In genomic region chr22:23720855-23721254, GRCh38 we compare ENCODE assay signal across 33 cellular contexts. TPM values are rescaled to one million over a fixed set of nuclear protein-coding genes. Genes with fewer than 3 reads are reported as not detected.
"Had no signal": no experiment of that assay in that cellular context is flagged by ENCODE, and none has a peak within 500 bp of the region (broad histone marks: within the 10 kb centered on the region; RNA-seq: fewer than 3 reads in every experiment).

No MANE protein-coding gene starts in this region.

- H3K9me3 ChIP-seq: stomach, suprapubic skin, testis, thoracic aorta, thyroid gland, tibial artery, tibial nerve, transverse colon, upper lobe of left lung, upper lobe of right lung, uterus, vagina had no signal

- H3K4me1 ChIP-seq: testis, uterus had no signal

- H3K4me3 Mint-ChIP-seq: stimulated activated effector memory CD8-positive, alpha-beta T cell treated with anti-CD3 and anti-CD28 coated beads, Interleukin-12 subunit alpha, Interleukin-12 subunit beta, amount 100 ng/mL, for 72 hours; stimulated activated memory B cell treated with anti-CD40 and anti-IgM and Interleukin-4, amounts not matched to agents 10 μg/mL and 1 μg/mL and 100 μg/mL, for 72 hours; stimulated activated naive B cell treated with anti-CD40 and anti-IgM and Interleukin-4, amounts not matched to agents 10 μg/mL and 1 μg/mL and 100 μg/mL, for 72 hours; stimulated activated naive CD8-positive, alpha-beta T cell treated with anti-CD3 and anti-CD28 coated beads, Interleukin-15, amount 100 ng/mL, for 72 hours; stimulated activated naive CD8-positive, alpha-beta T cell treated with anti-CD3 and anti-CD28 coated beads, Interleukin-15, Interleukin-2, amounts not matched to agents 100 ng/mL and 50 ng/mL, for 24 hours; type B pancreatic cell had no signal

- H3K36me3 ChIP-seq: stomach, suprapubic skin, thoracic aorta, thyroid gland, tibial artery, tibial nerve, transverse colon, upper lobe of left lung, upper lobe of right lung, uterus, vagina had no signal

- H3K27ac Mint-ChIP-seq: stimulated activated effector memory CD8-positive, alpha-beta T cell treated with anti-CD3 and anti-CD28 coated beads, Interleukin-12 subunit alpha, Interleukin-12 subunit beta, amount 100 ng/mL, for 72 hours; stimulated activated memory B cell treated with anti-CD40 and anti-IgM and Interleukin-4, amounts not matched to agents 10 μg/mL and 1 μg/mL and 100 μg/mL, for 72 hours; stimulated activated naive B cell treated with anti-CD40 and anti-IgM and Interleukin-4, amounts not matched to agents 10 μg/mL and 1 μg/mL and 100 μg/mL, for 72 hours; stimulated activated naive CD8-positive, alpha-beta T cell treated with anti-CD3 and anti-CD28 coated beads, Interleukin-15, Interleukin-2, amounts not matched to agents 100 ng/mL and 50 ng/mL, for 24 hours; type B pancreatic cell had no signal

- FAIRE-seq: urothelium cell line had no signal

- H3K27ac ChIP-seq: stomach, suprapubic skin, testis, thoracic aorta, thyroid gland, tibial artery, tibial nerve, transverse colon, upper lobe of left lung, upper lobe of right lung, uterus, vagina had no signal

- H3K4me3 ChIP-seq: stomach, suprapubic skin, testis, thoracic aorta, thyroid gland, tibial artery, tibial nerve, transverse colon, upper lobe of left lung, upper lobe of right lung, uterus, vagina had no signal

- H3K36me3 Mint-ChIP-seq: stimulated activated effector memory CD8-positive, alpha-beta T cell treated with anti-CD3 and anti-CD28 coated beads, Interleukin-12 subunit alpha, Interleukin-12 subunit beta, amount 100 ng/mL, for 72 hours; stimulated activated memory B cell treated with anti-CD40 and anti-IgM and Interleukin-4, amounts not matched to agents 10 μg/mL and 1 μg/mL and 100 μg/mL, for 72 hours; stimulated activated naive B cell treated with anti-CD40 and anti-IgM and Interleukin-4, amounts not matched to agents 10 μg/mL and 1 μg/mL and 100 μg/mL, for 72 hours; type B pancreatic cell had no signal

- H3K27me3 ChIP-seq: stomach, suprapubic skin, testis, thyroid gland, tibial artery, tibial nerve, transverse colon, upper lobe of left lung, upper lobe of right lung, uterus, vagina had no signal

- DNase-seq: stimulated activated CD4-positive, alpha-beta T cell treated with anti-CD3 and anti-CD28 coated beads, Interleukin-2, amount 100 ng/mL, for 48 hours; stimulated activated CD4-positive, alpha-beta T cell treated with anti-CD3 and anti-CD28 coated beads, Interleukin-4, amount 100 ng/mL, for 1 hour; stimulated activated CD4-positive, alpha-beta T cell treated with anti-CD3 and anti-CD28 coated beads, Interleukin-4, amount 100 ng/mL, for 24 hours; stimulated activated CD4-positive, alpha-beta T cell treated with anti-CD3 and anti-CD28 coated beads, Interleukin-4, amount 100 ng/mL, for 4 hours; stimulated activated CD8-positive, alpha-beta memory T cell treated with anti-CD3 and anti-CD28 coated beads, Interleukin-4, amount 100 ng/mL, for 48 hours; stimulated activated naive B cell treated with anti-CD40 and anti-IgM and Interleukin-4, amounts not matched to agents 10 μg/mL and 1 μg/mL and 100 μg/mL, for 72 hours; stimulated activated naive CD4-positive, alpha-beta T cell; stimulated activated naive CD4-positive, alpha-beta T cell treated with Interleukin-2 at 50 U/mL for 16 hours; stimulated activated naive CD8-positive, alpha-beta T cell treated with anti-CD3 and anti-CD28 coated beads, Interleukin-15, amount 100 ng/mL, for 72 hours; stimulated activated naive CD8-positive, alpha-beta T cell treated with anti-CD3 and anti-CD28 coated beads, Interleukin-15, Interleukin-2, amounts not matched to agents 100 U/mL and 50 U/mL, for 24 hours; stomach; substantia nigra; testis; thyroid gland; tibial artery; transverse colon; trophoblast cell; upper lobe of left lung; upper lobe of right lung; uterus had no signal

- H3K27me3 Mint-ChIP-seq: stimulated activated naive B cell treated with anti-CD40 and anti-IgM and Interleukin-4, amounts not matched to agents 10 μg/mL and 1 μg/mL and 100 μg/mL, for 72 hours; stimulated activated naive CD8-positive, alpha-beta T cell treated with anti-CD3 and anti-CD28 coated beads, Interleukin-15, amount 100 ng/mL, for 72 hours; stimulated activated naive CD8-positive, alpha-beta T cell treated with anti-CD3 and anti-CD28 coated beads, Interleukin-15, Interleukin-2, amounts not matched to agents 100 ng/mL and 50 ng/mL, for 24 hours; type B pancreatic cell had no signal

- ATAC-seq: stimulated activated effector memory CD8-positive, alpha-beta T cell treated with anti-CD3 and anti-CD28 coated beads, Interleukin-12 subunit alpha, Interleukin-12 subunit beta, amount 100 ng/mL, for 72 hours; stimulated activated memory B cell treated with anti-CD40 and anti-IgM and Interleukin-4, amounts not matched to agents 10 μg/mL and 1 μg/mL and 100 μg/mL, for 72 hours; stimulated activated naive B cell treated with anti-CD40 and anti-IgM and Interleukin-4, amounts not matched to agents 10 μg/mL and 1 μg/mL and 100 μg/mL, for 72 hours; stimulated activated naive CD8-positive, alpha-beta T cell treated with anti-CD3 and anti-CD28 coated beads, Interleukin-15, amount 100 ng/mL, for 72 hours; stimulated activated naive CD8-positive, alpha-beta T cell treated with anti-CD3 and anti-CD28 coated beads, Interleukin-15, Interleukin-2, amounts not matched to agents 100 U/mL and 50 U/mL, for 24 hours; upper lobe of right lung had no signal

- H3K9me3 Mint-ChIP-seq: stimulated activated effector memory CD8-positive, alpha-beta T cell treated with anti-CD3 and anti-CD28 coated beads, Interleukin-12 subunit alpha, Interleukin-12 subunit beta, amount 100 ng/mL, for 72 hours; stimulated activated memory B cell treated with anti-CD40 and anti-IgM and Interleukin-4, amounts not matched to agents 10 μg/mL and 1 μg/mL and 100 μg/mL, for 72 hours; stimulated activated naive B cell treated with anti-CD40 and anti-IgM and Interleukin-4, amounts not matched to agents 10 μg/mL and 1 μg/mL and 100 μg/mL, for 72 hours; stimulated activated naive CD8-positive, alpha-beta T cell treated with anti-CD3 and anti-CD28 coated beads, Interleukin-15, amount 100 ng/mL, for 72 hours; stimulated activated naive CD8-positive, alpha-beta T cell treated with anti-CD3 and anti-CD28 coated beads, Interleukin-15, Interleukin-2, amounts not matched to agents 100 ng/mL and 50 ng/mL, for 24 hours; type B pancreatic cell had no signal

RNA-seq across cellular contexts. Expression of gene RGL4, which starts 30.0 kb away (rescaled TPM):
- total RNA-seq: subcutaneous adipose tissue, suprapubic skin, temporal lobe, thoracic aorta, tibial nerve, ureter, urinary bladder, vagina had no signal

RNA-seq across cellular contexts. Expression of gene VPREB3, which starts 33.4 kb away (rescaled TPM):
- total RNA-seq: stomach, suprapubic skin, temporal lobe, thoracic aorta, thyroid gland, tibial nerve, upper lobe of right lung, ureter, urinary bladder, uterus, vagina had no signal
- polyA plus RNA-seq: urinary bladder had no signal

RNA-seq across cellular contexts. Expression of gene C22orf15, which starts 41.9 kb away (rescaled TPM):
- total RNA-seq: stomach, subcutaneous adipose tissue, suprapubic skin, thoracic aorta, thyroid gland, transverse colon, upper lobe of right lung, vagina had no signal
